28 cellular contexts compared by ENCODE assay signal in genomic region chr3:64987731-64988130, GRCh38.
"Had no signal": no experiment of that assay in that cellular context is flagged by ENCODE, and none has a peak within 500 bp of the region (broad histone marks: within the 10 kb centered on the region; RNA-seq: fewer than 3 reads in every experiment).

No MANE protein-coding gene starts in this region.

- H3K4me1 Mint-ChIP-seq: activated CD4-positive, alpha-beta T cell treated with anti-CD3 and anti-CD28 coated beads, Interleukin-2, amount 10 ng/mL, durations not matched to agents 24 days and 14 days; activated naive CD8-positive, alpha-beta T cell treated with anti-CD3 and anti-CD28 coated beads for 36 hours; activated T-helper 17 cell treated with anti-CD3 and anti-CD28 coated beads, Interleukin-2, amount 50 U/mL, for 72 hours had no signal

- H3K36me3 Mint-ChIP-seq: activated naive CD8-positive, alpha-beta T cell treated with anti-CD3 and anti-CD28 coated beads for 36 hours had no signal

- H3K27me3 Mint-ChIP-seq: activated CD4-positive, alpha-beta T cell treated with anti-CD3 and anti-CD28 coated beads, Interleukin-2, amount 10 ng/mL, durations not matched to agents 24 days and 14 days; activated CD8-positive, alpha-beta T cell treated with anti-CD3 and anti-CD28 coated beads for 36 hours; activated naive CD8-positive, alpha-beta T cell treated with anti-CD3 and anti-CD28 coated beads for 36 hours; activated T-helper 17 cell treated with anti-CD3 and anti-CD28 coated beads, Interleukin-2, amount 50 U/mL, for 72 hours had no signal

- H3K4me3 Mint-ChIP-seq: activated CD4-positive, alpha-beta T cell treated with anti-CD3 and anti-CD28 coated beads, Interleukin-2, amount 10 ng/mL, durations not matched to agents 24 days and 14 days; activated CD8-positive, alpha-beta T cell treated with anti-CD3 and anti-CD28 coated beads for 36 hours; activated naive CD8-positive, alpha-beta T cell treated with anti-CD3 and anti-CD28 coated beads for 36 hours; activated T-cell treated with anti-CD3 and anti-CD28 coated beads, Interleukin-2, amount 50 U/mL, for 72 hours; activated T-helper 17 cell treated with anti-CD3 and anti-CD28 coated beads, Interleukin-2, amount 50 U/mL, for 72 hours had no signal

- DNase-seq: activated CD4-positive, alpha-beta T cell treated with anti-CD3 and anti-CD28 coated beads, Interleukin-2, amount 10 ng/mL, durations not matched to agents 24 days and 14 days; activated CD4-positive, alpha-beta T cell treated with anti-CD3 and anti-CD28 coated beads, Interleukin-2, amount 50 U/mL, for 4 hours; activated CD8-positive, alpha-beta T cell treated with anti-CD3 and anti-CD28 coated beads for 36 hours; activated effector memory CD4-positive, alpha-beta T cell treated with anti-CD3 and anti-CD28 coated beads, Interleukin-2, amount 50 U/mL, for 16 hours; activated naive CD4-positive, alpha-beta T cell; activated naive CD4-positive, alpha-beta T cell treated with anti-CD3 and anti-CD28 coated beads, Interleukin-2, amount 50 U/mL, for 16 hours; activated naive CD8-positive, alpha-beta T cell treated with anti-CD3 and anti-CD28 coated beads for 36 hours; activated T-cell treated with anti-CD3 and anti-CD28 coated beads, Interleukin-2, amount 50 U/mL, for 1 hour; activated T-cell treated with anti-CD3 and anti-CD28 coated beads, Interleukin-2, amount 50 U/mL, for 72 hours; amniotic stem cell; aorta; brain microvascular endothelial cell; KG1; MM.1S; MV-4-11; NCI-H1092; NCI-H1436 treated with DMSO at 0.1 percent for 48 hours; NCI-H1694 treated with DMSO at 0.1 percent for 48 hours; NCI-H510A; NCI-H526; NCI-H748 treated with DMSO at 0.1 percent for 48 hours; NK-92 treated with Interleukin-12 subunit alpha and Interleukin-12 subunit beta, amount 100 ng/mL, for 24 hours; PC-3; SIG-M5 had no signal

- H3K4me3 ChIP-seq: cardiac muscle cell had no signal

- H3K36me3 ChIP-seq: brain microvascular endothelial cell, cardiac muscle cell had no signal

- H3K27ac Mint-ChIP-seq: activated CD4-positive, alpha-beta T cell treated with anti-CD3 and anti-CD28 coated beads, Interleukin-2, amount 10 ng/mL, durations not matched to agents 24 days and 14 days; activated CD8-positive, alpha-beta T cell treated with anti-CD3 and anti-CD28 coated beads for 36 hours; activated naive CD8-positive, alpha-beta T cell treated with anti-CD3 and anti-CD28 coated beads for 36 hours; activated T-cell treated with anti-CD3 and anti-CD28 coated beads, Interleukin-2, amount 50 U/mL, for 72 hours; activated T-helper 17 cell treated with anti-CD3 and anti-CD28 coated beads, Interleukin-2, amount 50 U/mL, for 72 hours had no signal

- H3K27me3 ChIP-seq: brain microvascular endothelial cell, cardiac muscle cell had no signal

- ATAC-seq: activated CD8-positive, alpha-beta T cell treated with anti-CD3 and anti-CD28 coated beads for 36 hours; activated T-cell treated with anti-CD3 and anti-CD28 coated beads, Interleukin-2, amount 50 U/mL, for 72 hours; activated T-helper 17 cell treated with anti-CD3 and anti-CD28 coated beads, Interleukin-2, amount 50 U/mL, for 72 hours; PC-3; Right ventricle myocardium inferior had no signal

- H3K27ac ChIP-seq: brain microvascular endothelial cell, cardiac muscle cell, RWPE1 had no signal
